1 cellular context compared by ENCODE assay signal in the genomic region with DNA sequence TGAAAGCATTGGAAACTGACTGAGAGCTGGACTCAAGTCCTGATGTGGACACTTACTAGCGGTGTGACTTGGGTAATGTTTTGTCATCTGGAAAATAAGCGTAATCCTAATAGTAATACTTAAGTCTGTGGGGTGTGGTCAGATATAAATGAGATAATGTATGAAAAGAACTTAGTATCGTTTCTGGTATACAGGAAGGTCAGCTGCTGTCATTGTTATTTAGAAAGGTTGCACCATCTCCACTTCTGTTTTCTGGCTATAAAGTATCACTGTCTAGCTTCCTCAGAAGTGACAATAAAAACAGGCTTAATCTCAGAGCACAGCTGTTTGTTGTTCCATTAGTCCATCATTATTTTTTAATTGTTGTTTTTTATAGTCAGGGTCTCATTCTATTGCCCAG.
TF ChIP-seq lines count a peak whose summit lies in the region.

No MANE protein-coding gene starts in this region.

TF ChIP-seq in SK-N-SH, 30 proteins besides CTCF, POLR2A, EP300 and RAD21 (continued from another document):
- TF ChIP-seq POLR2AphosphoS5 (IDR thresholded peaks at IDR 0.05; ENCODE audit: low read depth, low read length) (no peak), SMC3 (IDR thresholded peaks at IDR 0.05; ENCODE audit: low read depth, low read length) (no peak), RCOR1 (IDR thresholded peaks at IDR 0.05; ENCODE audit: low read length) (no peak)
- TF ChIP-seq, protein P1, sequence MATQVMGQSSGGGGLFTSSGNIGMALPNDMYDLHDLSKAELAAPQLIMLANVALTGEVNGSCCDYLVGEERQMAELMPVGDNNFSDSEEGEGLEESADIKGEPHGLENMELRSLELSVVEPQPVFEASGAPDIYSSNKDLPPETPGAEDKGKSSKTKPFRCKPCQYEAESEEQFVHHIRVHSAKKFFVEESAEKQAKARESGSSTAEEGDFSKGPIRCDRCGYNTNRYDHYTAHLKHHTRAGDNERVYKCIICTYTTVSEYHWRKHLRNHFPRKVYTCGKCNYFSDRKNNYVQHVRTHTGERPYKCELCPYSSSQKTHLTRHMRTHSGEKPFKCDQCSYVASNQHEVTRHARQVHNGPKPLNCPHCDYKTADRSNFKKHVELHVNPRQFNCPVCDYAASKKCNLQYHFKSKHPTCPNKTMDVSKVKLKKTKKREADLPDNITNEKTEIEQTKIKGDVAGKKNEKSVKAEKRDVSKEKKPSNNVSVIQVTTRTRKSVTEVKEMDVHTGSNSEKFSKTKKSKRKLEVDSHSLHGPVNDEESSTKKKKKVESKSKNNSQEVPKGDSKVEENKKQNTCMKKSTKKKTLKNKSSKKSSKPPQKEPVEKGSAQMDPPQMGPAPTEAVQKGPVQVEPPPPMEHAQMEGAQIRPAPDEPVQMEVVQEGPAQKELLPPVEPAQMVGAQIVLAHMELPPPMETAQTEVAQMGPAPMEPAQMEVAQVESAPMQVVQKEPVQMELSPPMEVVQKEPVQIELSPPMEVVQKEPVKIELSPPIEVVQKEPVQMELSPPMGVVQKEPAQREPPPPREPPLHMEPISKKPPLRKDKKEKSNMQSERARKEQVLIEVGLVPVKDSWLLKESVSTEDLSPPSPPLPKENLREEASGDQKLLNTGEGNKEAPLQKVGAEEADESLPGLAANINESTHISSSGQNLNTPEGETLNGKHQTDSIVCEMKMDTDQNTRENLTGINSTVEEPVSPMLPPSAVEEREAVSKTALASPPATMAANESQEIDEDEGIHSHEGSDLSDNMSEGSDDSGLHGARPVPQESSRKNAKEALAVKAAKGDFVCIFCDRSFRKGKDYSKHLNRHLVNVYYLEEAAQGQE (IDR thresholded peaks at IDR 0.05; ENCODE audit: low read depth, low read length): no peak
